Comparison of ENCODE assay signal across 9 cellular contexts in the genomic region with DNA sequence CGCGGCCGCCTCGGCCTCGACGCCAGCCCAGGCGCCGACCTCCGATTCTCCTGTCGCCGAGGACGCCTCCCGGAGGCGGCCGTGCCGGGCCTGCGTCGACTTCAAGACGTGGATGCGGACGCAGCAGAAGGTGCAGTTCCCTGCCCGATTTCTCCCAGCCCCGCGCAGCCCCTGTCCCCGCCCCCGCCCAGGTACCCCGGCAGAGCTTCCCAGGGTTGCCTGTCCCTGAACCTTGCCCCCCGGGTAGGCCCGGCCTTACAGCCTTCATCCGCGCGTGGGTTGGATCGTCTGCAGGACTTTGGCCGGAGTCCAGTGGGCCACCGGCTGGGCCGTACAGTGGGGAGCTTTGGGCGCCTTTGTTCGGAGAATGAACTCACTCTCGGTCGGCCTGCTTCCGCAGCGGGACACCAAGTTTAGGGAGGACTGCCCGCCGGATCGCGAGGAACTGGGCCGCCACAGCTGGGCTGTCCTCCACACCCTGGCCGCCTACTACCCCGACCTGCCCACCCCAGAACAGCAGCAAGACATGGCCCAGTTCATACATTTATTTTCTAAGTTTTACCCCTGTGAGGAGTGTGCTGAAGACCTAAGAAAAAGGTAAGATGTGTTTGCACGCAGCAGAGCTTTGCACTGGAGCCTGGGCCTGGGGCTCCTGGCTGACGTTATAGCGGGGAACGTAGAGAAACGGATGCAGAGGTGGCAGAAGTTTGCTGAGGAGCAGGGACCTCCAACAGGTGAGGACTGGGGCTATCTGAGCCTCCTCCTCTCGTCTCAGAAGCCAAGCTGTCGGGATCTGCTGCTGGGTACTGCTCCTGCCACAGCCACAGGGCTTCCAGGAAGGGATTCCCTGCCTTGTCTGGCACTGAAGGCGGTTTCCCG. TPM values are rescaled to one million over a fixed set of nuclear protein-coding genes. Genes with fewer than 3 reads are reported as not detected.
DNase-seq lines count a peak whose midpoint lies in the region; ATAC-seq and TF ChIP-seq lines count a peak whose summit lies in the region.
"Had no signal": no experiment of that assay in that cellular context is flagged by ENCODE, and none has a peak within 500 bp of the region (broad histone marks: within the 10 kb centered on the region; RNA-seq: fewer than 3 reads in every experiment).

No MANE protein-coding gene starts in this region.

- in situ Hi-C loops in ACHN (cut with HindIII; ENCODE audit: low pct_ligation_motif_present, low pct_unique_long_range_greater_than_20kb, low sequenced_read_pairs) = no loop called here

- no peak overlapping the region; the same call in 1 of the 2 replicates for H2AFZ ChIP-seq in OCI-LY3 (ENCODE audit: low read depth, low read length)

- H3K79me2 ChIP-seq in OCI-LY3 (ENCODE audit: low read length) = peaks cover 12% of the 10 kb centered on the region

- H3K4me3 ChIP-seq in OCI-LY3 (ENCODE audit: low read length) = peak overlapping the region; percentile 95

- peak; percentile 51 for DNase-seq in AG08396 (ENCODE audit: low spot score)
- DNase-seq in effector memory CD8-positive, alpha-beta T cell = no peak
- no peak for DNase-seq in naive thymus-derived CD8-positive, alpha-beta T cell
- DNase-seq in ACHN = no peak
- no peak for DNase-seq in SKM-1 treated with dmso at 0.1 percent for 144 hours (lab: John Stamatoyannopoulos, UW; ENCODE audit: unreplicated experiment)
- DNase-seq in activated gamma-delta T cell (lab: John Stamatoyannopoulos, UW) = no peak

- H3K27me3 ChIP-seq in OCI-LY3 (ENCODE audit: low read depth, low read length) = no peaks in the 10 kb centered on the region

- peaks cover 5 to 47% of the 10 kb centered on the region in 2 donors for H3K27me3 Mint-ChIP-seq in effector memory CD8-positive, alpha-beta T cell
- H3K27me3 Mint-ChIP-seq in naive thymus-derived CD8-positive, alpha-beta T cell = peaks cover 3 to 43% (median 13%) of the 10 kb centered on the region in 5 donors

- peaks cover 7 to 19% of the 10 kb centered on the region in 2 donors for H3K4me1 Mint-ChIP-seq in effector memory CD8-positive, alpha-beta T cell (ENCODE audit: low read depth in 2 of 2)
- H3K4me1 Mint-ChIP-seq in naive thymus-derived CD8-positive, alpha-beta T cell = peaks cover 9 to 30% (median 20%) of the 10 kb centered on the region in 4 donors

- peak overlapping the region; percentile 98 for H3K4me2 ChIP-seq in OCI-LY3 (ENCODE audit: low read length)

- peaks cover 14% of the 10 kb centered on the region for H3K36me3 ChIP-seq in OCI-LY3 (replicated peaks; ENCODE audit: low read depth, low read length)

- H3K36me3 Mint-ChIP-seq in effector memory CD8-positive, alpha-beta T cell (ENCODE audit: insufficient read depth) = peaks cover 9% of the 10 kb centered on the region
- peaks cover 0 to 21% (median 7%) of the 10 kb centered on the region in 3 donors for H3K36me3 Mint-ChIP-seq in naive thymus-derived CD8-positive, alpha-beta T cell

- H4K20me1 ChIP-seq in OCI-LY3 (ENCODE audit: insufficient read depth, low read length) = no peaks in the 10 kb centered on the region

- POLR2A ChIA-PET in naive thymus-derived CD8-positive, alpha-beta T cell (lab: Charles Lee) = interaction anchor here (0.8 to 7.3 kb wide), 9 partner anchors 9 to 268 kb away, joined by 3 to 89 read pairs (median 3); partner anchors contain the start of genes MLST8, NDUFB10, RPS2 and TBL3

- H3K27ac ChIP-seq in OCI-LY3 (ENCODE audit: low read length) = no peak overlapping the region

- H3K4me1 ChIP-seq in OCI-LY3 (ENCODE audit: low read length) = peaks cover 10% of the 10 kb centered on the region

- peak overlapping the region; percentile 88 for H3K9ac ChIP-seq in OCI-LY3 (ENCODE audit: low read length)

- peak; percentile 15 for ATAC-seq in GM19351 (IDR thresholded peaks at IDR 0.05; ENCODE audit: unreplicated experiment)
- peak; percentile 41 for ATAC-seq in effector memory CD8-positive, alpha-beta T cell (replicated peaks)
- peak; percentile 48 to 54 for ATAC-seq in naive thymus-derived CD8-positive, alpha-beta T cell

- H3K9me3 Mint-ChIP-seq in effector memory CD8-positive, alpha-beta T cell = no peaks in the 10 kb centered on the region
- H3K9me3 Mint-ChIP-seq in naive thymus-derived CD8-positive, alpha-beta T cell = no peaks in the 10 kb centered on the region

- peak overlapping the region in 1 of 2 donors; percentile 49 for H3K27ac Mint-ChIP-seq in effector memory CD8-positive, alpha-beta T cell
- H3K27ac Mint-ChIP-seq in naive thymus-derived CD8-positive, alpha-beta T cell = peak overlapping the region in 7 of 10 donors; percentile 51 to 82 (median 64)

- no peak for TF ChIP-seq CTCF in OCI-LY3 (IDR thresholded peaks at IDR 0.05; ENCODE audit: low read depth, low read length)

- peak overlapping the region; percentile 69 to 75 for H3K4me3 Mint-ChIP-seq in effector memory CD8-positive, alpha-beta T cell
- peak overlapping the region; percentile 70 to 88 (median 77) for H3K4me3 Mint-ChIP-seq in naive thymus-derived CD8-positive, alpha-beta T cell

- no peaks in the 10 kb centered on the region for H3K9me3 ChIP-seq in OCI-LY3 (ENCODE audit: insufficient read depth, low read length)

RNA-seq across cellular contexts. Expression of gene GFER, which starts 0.6 kb away (rescaled TPM):
- total RNA-seq in naive thymus-derived CD8-positive, alpha-beta T cell = 10 to 100 TPM; 15.9 to 22.3 TPM
- 10 to 100 TPM; 21.4 to 30.0 (median 26.3) TPM for polyA plus RNA-seq in naive thymus-derived CD8-positive, alpha-beta T cell

RNA-seq across cellular contexts. Expression of gene NOXO1, which starts 3.3 kb away (rescaled TPM):
- 1 to 10 TPM; 1.3 to 2.3 TPM for total RNA-seq in naive thymus-derived CD8-positive, alpha-beta T cell
- polyA plus RNA-seq in naive thymus-derived CD8-positive, alpha-beta T cell = not detected

RNA-seq across cellular contexts. Expression of gene SYNGR3, which starts 5.2 kb away (rescaled TPM):
- under 1 TPM; 0.60 to 0.77 TPM for total RNA-seq in naive thymus-derived CD8-positive, alpha-beta T cell
- polyA plus RNA-seq in naive thymus-derived CD8-positive, alpha-beta T cell = 1 to 10 TPM in 1 of 3 donors, under 1 TPM in 1, not detected in 1; 0.77 to 1.1 TPM

RNA-seq across cellular contexts. Expression of gene TBL3, which starts 12.7 kb away (rescaled TPM):
- 10 to 100 TPM; 30.0 to 33.4 TPM for total RNA-seq in naive thymus-derived CD8-positive, alpha-beta T cell
- 10 to 100 TPM; 44.6 to 61.8 (median 52.2) TPM for polyA plus RNA-seq in naive thymus-derived CD8-positive, alpha-beta T cell

RNA-seq across cellular contexts. Expression of gene RNF151, which starts 17.9 kb away (rescaled TPM):
- total RNA-seq in naive thymus-derived CD8-positive, alpha-beta T cell = not detected
- polyA plus RNA-seq in naive thymus-derived CD8-positive, alpha-beta T cell = not detected
- total RNA-seq: pulmonary artery endothelial cell had no signal
